1 cellular context compared by ENCODE assay signal in genomic region chrX:138127314-138127713, GRCh38.
TF ChIP-seq lines count a peak whose summit lies in the region.

No MANE protein-coding gene starts in this region.

TF ChIP-seq in GM23338, 12 proteins besides CTCF, POLR2A, EP300 and RAD21 (continued from another document):
- TF ChIP-seq REST (IDR thresholded peaks at IDR 0.05; ENCODE audit: unreplicated experiment): no peak
TF ChIP-seq in GM23338: peak in this region for 0.
